ENCODE assay signal across 1 cellular context in genomic region chr1:10594481-10595050, GRCh38.
TF ChIP-seq lines count a peak whose summit lies in the region.

No MANE protein-coding gene starts in this region.

TF ChIP-seq in H1, 55 proteins besides CTCF, POLR2A, EP300 and RAD21:
- TF ChIP-seq CHD1 (IDR thresholded peaks at IDR 0.05; ENCODE audit: low read depth, low read length) (no peak), ZNF274 (IDR thresholded peaks at IDR 0.05; ENCODE audit: borderline replicate concordance, extremely low read depth, low read length) (no peak), CTBP2 (IDR thresholded peaks at IDR 0.05; ENCODE audit: borderline replicate concordance, insufficient read depth, insufficient read length, low read length) (no peak), YY1 (IDR thresholded peaks at IDR 0.05; ENCODE audit: low read depth, low read length) (no peak), SIX5 (IDR thresholded peaks at IDR 0.05; ENCODE audit: low read depth, low read length) (no peak), CBX8 (IDR thresholded peaks at IDR 0.05; ENCODE audit: borderline replicate concordance, low read depth, low read length) (no peak), KDM1A (IDR thresholded peaks at IDR 0.05; ENCODE audit: borderline replicate concordance, low read length) (no peak), POU5F1 (IDR thresholded peaks at IDR 0.05; ENCODE audit: low read depth, low read length) (no peak), SUZ12 (IDR thresholded peaks at IDR 0.05; ENCODE audit: low read length) (no peak), BCL11A (IDR thresholded peaks at IDR 0.05; ENCODE audit: low read depth in 2 of 2, low read length in 2 of 2) (no peak), GTF2F1 (IDR thresholded peaks at IDR 0.05; ENCODE audit: borderline replicate concordance, low read depth, low read length) (no peak), TCF12 (IDR thresholded peaks at IDR 0.05; ENCODE audit: low read depth, low read length) (no peak), CBX5 (IDR thresholded peaks at IDR 0.05; ENCODE audit: low read depth, low read length) (no peak)
